In the genomic region with DNA sequence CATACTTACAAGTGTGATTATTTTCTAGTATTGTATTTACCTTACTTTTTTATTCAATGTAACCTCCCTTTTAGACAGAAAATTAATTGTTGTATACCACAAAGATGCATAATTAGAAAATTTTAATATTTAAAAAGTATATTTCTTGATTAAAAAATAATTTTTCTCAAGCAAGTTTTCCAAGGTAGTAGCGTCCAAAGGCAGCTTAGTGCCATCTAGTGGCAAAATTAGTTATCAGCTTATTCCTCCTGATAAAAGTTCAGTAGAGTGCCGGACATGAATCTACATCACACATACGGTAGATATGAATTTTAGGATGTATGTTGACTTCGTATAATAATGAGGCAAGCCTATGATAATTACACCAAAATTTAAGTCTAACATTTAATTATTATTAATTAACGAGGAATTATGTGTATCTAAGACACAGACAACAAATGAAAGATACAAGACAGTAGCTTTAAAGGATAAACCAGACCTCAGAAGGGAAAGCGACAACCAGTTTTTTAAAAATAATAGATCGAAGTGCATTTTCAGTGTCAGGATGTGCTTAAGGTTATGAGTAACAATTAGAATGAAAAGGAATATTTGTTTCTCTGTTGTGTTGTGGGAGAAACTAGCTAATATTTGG, we compare ENCODE assay signal across 8 cellular contexts.
DNase-seq lines count a peak whose midpoint lies in the region; ATAC-seq, FAIRE-seq and TF ChIP-seq lines count a peak whose summit lies in the region.

No MANE protein-coding gene starts in this region.

- no peaks in the 10 kb centered on the region for H3K9me3 ChIP-seq in OCI-LY1 (ENCODE audit: low read length)

- peak; percentile 83 for ATAC-seq in GM18505 (IDR thresholded peaks at IDR 0.05; ENCODE audit: unreplicated experiment)
- ATAC-seq in HG03175 (IDR thresholded peaks at IDR 0.05; ENCODE audit: unreplicated experiment), result peak; percentile 69
- no peak for ATAC-seq in activated T-cell treated with anti-CD3 and anti-CD28 coated beads, Interleukin-2, amount 50 U/mL, for 72 hours (replicated peaks in 1 of 2)

- H3K27me3 ChIP-seq in OCI-LY1 (ENCODE audit: insufficient read depth, low read length), result no peaks in the 10 kb centered on the region

- no peak overlapping the region for H3K4me3 ChIP-seq in OCI-LY1 (ENCODE audit: low read depth, low read length, poor library complexity, severe bottlenecking)

- H3K4me1 Mint-ChIP-seq in osteocyte (ENCODE audit: unreplicated experiment), result peaks cover 6% of the 10 kb centered on the region
- no peaks in the 10 kb centered on the region for H3K4me1 Mint-ChIP-seq in activated T-cell treated with anti-CD3 and anti-CD28 coated beads, Interleukin-2, amount 50 U/mL, for 72 hours (ENCODE audit: low read depth)

- H3K27ac Mint-ChIP-seq in osteocyte (ENCODE audit: unreplicated experiment), result no peak overlapping the region
- H3K27ac Mint-ChIP-seq in activated T-cell treated with anti-CD3 and anti-CD28 coated beads, Interleukin-2, amount 50 U/mL, for 72 hours, result no peak overlapping the region

- H3K27me3 Mint-ChIP-seq in osteocyte (ENCODE audit: unreplicated experiment), result no peaks in the 10 kb centered on the region
- H3K27me3 Mint-ChIP-seq in activated T-cell treated with anti-CD3 and anti-CD28 coated beads, Interleukin-2, amount 50 U/mL, for 72 hours (ENCODE audit: low read depth), result no peaks in the 10 kb centered on the region

- no peak overlapping the region for H3K4me3 Mint-ChIP-seq in osteocyte (ENCODE audit: unreplicated experiment)
- no peak overlapping the region for H3K4me3 Mint-ChIP-seq in activated T-cell treated with anti-CD3 and anti-CD28 coated beads, Interleukin-2, amount 50 U/mL, for 72 hours

- no peaks in the 10 kb centered on the region for H3K79me2 ChIP-seq in OCI-LY1 (ENCODE audit: insufficient read depth, low read length)

- H3K9ac ChIP-seq in OCI-LY1 (ENCODE audit: low read length), result no peak overlapping the region

- no peaks in the 10 kb centered on the region for H3K36me3 ChIP-seq in OCI-LY1 (ENCODE audit: insufficient read depth, low read length)

- H2AFZ ChIP-seq in OCI-LY1 (ENCODE audit: low read length), result no peak overlapping the region

- no peaks in the 10 kb centered on the region for H4K20me1 ChIP-seq in OCI-LY1 (ENCODE audit: insufficient read depth, low read length)

- no peak overlapping the region for H3K27ac ChIP-seq in OCI-LY1 (ENCODE audit: low read depth, low read length, poor library complexity, severe bottlenecking)

- TF ChIP-seq CTCF in AG09319 (IDR thresholded peaks at IDR 0.05; ENCODE audit: low read depth, low read length) (peak; percentile 70), OCI-LY1 (IDR thresholded peaks at IDR 0.05; ENCODE audit: low read length) (peak; percentile 50), osteocyte (IDR thresholded peaks at IDR 0.05) (peak; percentile 91)

- H3F3A ChIP-seq in OCI-LY1 (ENCODE audit: insufficient read depth, low read length), result no peaks in the 10 kb centered on the region

- H3K9me2 ChIP-seq in OCI-LY1 (ENCODE audit: low read depth, low read length), result no peaks in the 10 kb centered on the region

- no peaks in the 10 kb centered on the region for H3K36me3 Mint-ChIP-seq in osteocyte (ENCODE audit: unreplicated experiment)
- H3K36me3 Mint-ChIP-seq in activated T-cell treated with anti-CD3 and anti-CD28 coated beads, Interleukin-2, amount 50 U/mL, for 72 hours (ENCODE audit: insufficient read depth in 2 of 2), result peaks cover 0 to 1% of the 10 kb centered on the region in 2 donors

- H3K9me3 Mint-ChIP-seq in osteocyte (ENCODE audit: unreplicated experiment), result no peaks in the 10 kb centered on the region
- peaks cover 4 to 5% of the 10 kb centered on the region in 2 donors for H3K9me3 Mint-ChIP-seq in activated T-cell treated with anti-CD3 and anti-CD28 coated beads, Interleukin-2, amount 50 U/mL, for 72 hours

- H3K4me1 ChIP-seq in OCI-LY1 (ENCODE audit: insufficient read depth, low read length, severe bottlenecking), result no peaks in the 10 kb centered on the region

- DNase-seq in AG09319 (ENCODE audit: extremely low read depth, low read depth) (no peak), osteocyte (ENCODE audit: extremely low spot score, unreplicated experiment) (no peak)
- no peak for DNase-seq in stimulated activated CD4-positive, alpha-beta T cell treated with anti-CD3 and anti-CD28 coated beads, Interleukin-4, amount 100 ng/mL, for 1 hour
- no peak for DNase-seq in activated T-cell treated with anti-CD3 and anti-CD28 coated beads, Interleukin-2, amount 50 U/mL, for 72 hours

- FAIRE-seq in endometrium (lab: Jason Lieb, UNC), result peak; percentile 90

- H3K4me2 ChIP-seq in OCI-LY1 (ENCODE audit: low read length), result no peak overlapping the region

- no peak for TF ChIP-seq POLR2A in GM18505 (IDR thresholded peaks at IDR 0.05; ENCODE audit: borderline replicate concordance, extremely low read depth, insufficient read depth, insufficient read length)

Comparison
In these comparisons a context has a peak if more than half of its experiments do, and no peak if none do; other contexts are left out.
1. ATAC-seq: peak in GM18505 (single experiment) and HG03175 (single experiment); none in activated T-cell treated with anti-CD3 and anti-CD28 coated beads, Interleukin-2, amount 50 U/mL, for 72 hours (0 of 2).
2. Peak in every context shown above with its lines, with median percentiles within 50 percentile points of each other: CTCF ChIP-seq.